In genomic region chr1:54886724-54887664, GRCh38 we compare ENCODE assay signal across 8 cellular contexts. TPM values are rescaled to one million over a fixed set of nuclear protein-coding genes. Genes with fewer than 3 reads are reported as not detected.
A peak's percentile ranks its signal among the peaks of the same experiment; 100 is the strongest.
DNase-seq lines count a peak whose midpoint lies in the region; ATAC-seq and TF ChIP-seq lines count a peak whose summit lies in the region.

DHCR24 (minus strand) TSS chr1:54887195; CDS start chr1:54887119, 76 bp downstream.

- peaks cover 38% of the 10 kb centered on the region for H3K36me3 Mint-ChIP-seq in activated CD4-positive, alpha-beta memory T cell treated with anti-CD3 and anti-CD28 coated beads, Interleukin-2, amount 10 ng/mL, durations not matched to agents 7 days and 5 days (ENCODE audit: low read depth)

- ATAC-seq in HG03439 (IDR thresholded peaks at IDR 0.05; ENCODE audit: unreplicated experiment) = peak; percentile 88
- ATAC-seq in lower lobe of right lung = peak; percentile 93 to 96

- peaks cover 20% of the 10 kb centered on the region for H3K27me3 Mint-ChIP-seq in activated CD4-positive, alpha-beta memory T cell treated with anti-CD3 and anti-CD28 coated beads, Interleukin-2, amount 10 ng/mL, durations not matched to agents 7 days and 5 days

- H3K4me1 ChIP-seq in ectodermal cell (ENCODE audit: control insufficient read depth, insufficient read depth, low read length) (peaks cover 29% of the 10 kb centered on the region), lower lobe of right lung (peaks cover 18% of the 10 kb centered on the region)

- 0% methylated on average over 108 to 109 of the region's 109 CpGs for WGBS in ectodermal cell, 2 experiments

- POLR2A ChIA-PET in activated CD4-positive, alpha-beta memory T cell treated with anti-CD3 and anti-CD28 coated beads, Interleukin-2, amount 10 ng/mL, durations not matched to agents 7 days and 5 days (lab: Charles Lee) = interaction anchor here (0.8 to 2.1 kb wide), 7 partner anchors 32 to 327 kb away, joined by 3 to 8 read pairs (median 6); partner anchors contain the start of genes TTC22, TTC4 and USP24

- H3K27ac ChIP-seq in ectodermal cell (ENCODE audit: insufficient read depth, low read depth, low read length, poor library complexity, severe bottlenecking) = no peak within 1 kb of the TSS
- peak within 1 kb of the TSS; percentile 79 for H3K27ac ChIP-seq in lower lobe of right lung

- H3K4me3 ChIP-seq in ectodermal cell (ENCODE audit: insufficient read depth, low read depth, low read length) (peak within 1 kb of the TSS; percentile 72), lower lobe of right lung (peak within 1 kb of the TSS; percentile 86)

- no peaks in the 10 kb centered on the region for H3K9me3 Mint-ChIP-seq in activated CD4-positive, alpha-beta memory T cell treated with anti-CD3 and anti-CD28 coated beads, Interleukin-2, amount 10 ng/mL, durations not matched to agents 7 days and 5 days

- H3K27me3 ChIP-seq in ectodermal cell (ENCODE audit: control insufficient read depth, insufficient read depth, low read length, poor library complexity, severe bottlenecking) = no peaks in the 10 kb centered on the region
- peaks cover 8% of the 10 kb centered on the region for H3K27me3 ChIP-seq in lower lobe of right lung (ENCODE audit: low read depth)

- H3K27ac Mint-ChIP-seq in activated CD4-positive, alpha-beta memory T cell treated with anti-CD3 and anti-CD28 coated beads, Interleukin-2, amount 10 ng/mL, durations not matched to agents 7 days and 5 days = peak within 1 kb of the TSS; percentile 73

- TF ChIP-seq CTCF in lower lobe of right lung (IDR thresholded peaks at IDR 0.05) = no peak

- CTCF ChIA-PET in activated CD4-positive, alpha-beta memory T cell treated with anti-CD3 and anti-CD28 coated beads, Interleukin-2, amount 10 ng/mL, durations not matched to agents 7 days and 5 days (lab: Charles Lee) = interaction anchor here (0.7 to 4.0 kb wide), 10 partner anchors 8 to 215 kb away, joined by 3 to 19 read pairs (median 4); no protein-coding TSS in a partner anchor

- H3K9me3 ChIP-seq in ectodermal cell (ENCODE audit: control insufficient read depth, low read length) (no peaks in the 10 kb centered on the region), lower lobe of right lung (no peaks in the 10 kb centered on the region)

- peaks cover 51% of the 10 kb centered on the region for H3K4me1 Mint-ChIP-seq in activated CD4-positive, alpha-beta memory T cell treated with anti-CD3 and anti-CD28 coated beads, Interleukin-2, amount 10 ng/mL, durations not matched to agents 7 days and 5 days

- DNase-seq in C1 segment of cervical spinal cord (lab: John Stamatoyannopoulos, UW) = peak; percentile 29 to 94 (median 84)
- DNase-seq in GM19238 (ENCODE audit: insufficient read length, low spot score) = peak; percentile 98
- peak; percentile 74 for DNase-seq in NCI-H748 treated with DMSO at 0.1 percent for 48 hours (lab: John Stamatoyannopoulos, UW)
- DNase-seq in activated CD4-positive, alpha-beta memory T cell treated with anti-CD3 and anti-CD28 coated beads, Interleukin-2, amount 10 ng/mL, durations not matched to agents 7 days and 5 days = peak; percentile 87
- DNase-seq in lower lobe of right lung = peak; percentile 91
- DNase-seq in stimulated activated CD4-positive, alpha-beta T cell treated with anti-CD3 and anti-CD28 coated beads, TNF-alpha, amount 100 ng/mL, for 4 hours (ENCODE audit: low read depth in 3 of 3) = peak; percentile 41 to 62 (median 56)

- intact Hi-C loops in lower lobe of right lung (cut with DNase I) = no loop called here

- H3K36me3 ChIP-seq in ectodermal cell (ENCODE audit: control insufficient read depth, insufficient read depth, low read length) = peaks cover 9% of the 10 kb centered on the region
- H3K36me3 ChIP-seq in lower lobe of right lung = peaks cover 4% of the 10 kb centered on the region

- H3K4me3 Mint-ChIP-seq in activated CD4-positive, alpha-beta memory T cell treated with anti-CD3 and anti-CD28 coated beads, Interleukin-2, amount 10 ng/mL, durations not matched to agents 7 days and 5 days = peak within 1 kb of the TSS; percentile 88

RNA-seq across cellular contexts. Expression of gene DHCR24, which starts in this region (rescaled TPM):
- total RNA-seq in activated CD4-positive, alpha-beta memory T cell treated with anti-CD3 and anti-CD28 coated beads, Interleukin-2, amount 10 ng/mL, durations not matched to agents 7 days and 5 days = 100 to 1,000 TPM; 114 to 115 TPM
- 153 TPM for polyA plus RNA-seq in ectodermal cell (2013, experiment 1 of 4)
- 153 TPM for polyA plus RNA-seq in ectodermal cell (2013, experiment 2 of 4)
- polyA plus RNA-seq in ectodermal cell (2013, experiment 3 of 4) = 72.7 TPM
- polyA plus RNA-seq in ectodermal cell (2013, experiment 4 of 4) = 73.9 TPM
- 674 TPM for total RNA-seq in lower lobe of right lung
